24 cellular contexts compared by ENCODE assay signal in the genomic region with DNA sequence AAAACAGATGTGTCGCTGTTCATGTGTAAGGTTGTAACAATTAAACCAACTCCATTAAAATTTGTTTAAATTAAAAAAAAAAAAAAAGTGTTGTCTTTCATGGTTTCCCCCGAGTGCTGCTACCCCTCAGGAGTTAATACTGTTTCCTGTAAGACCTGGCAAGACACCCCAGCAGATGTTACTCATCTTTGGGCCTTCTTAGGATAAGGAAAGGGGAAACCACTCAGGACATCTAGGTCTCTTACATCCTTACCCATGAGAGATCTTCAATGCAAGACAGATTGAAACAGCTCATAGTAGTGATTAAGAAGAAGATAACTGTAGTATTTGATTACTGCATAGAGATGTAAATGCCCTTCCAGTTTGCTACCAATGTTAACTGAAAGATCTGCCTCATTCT. TPM values are rescaled to one million over a fixed set of nuclear protein-coding genes. Genes with fewer than 3 reads are reported as not detected.
DNase-seq lines count a peak whose midpoint lies in the region; ATAC-seq and TF ChIP-seq lines count a peak whose summit lies in the region.
"Had no signal": no experiment of that assay in that cellular context is flagged by ENCODE, and none has a peak within 500 bp of the region (broad histone marks: within the 10 kb centered on the region; RNA-seq: fewer than 3 reads in every experiment).

No MANE protein-coding gene starts in this region.

- no peaks in the 10 kb centered on the region for H4K20me1 ChIP-seq in BLaER1

- H3K27me3 ChIP-seq in A673 (replicated peaks; ENCODE audit: insufficient read depth, low read depth, low read length, poor library complexity) (no peaks in the 10 kb centered on the region), BLaER1 (no peaks in the 10 kb centered on the region)

- H3K4me1 ChIP-seq in A673 (ENCODE audit: insufficient read depth, low read length, poor library complexity, severe bottlenecking) (peaks cover 65% of the 10 kb centered on the region), BLaER1 (peaks cover 42% of the 10 kb centered on the region)

- peak overlapping the region; percentile 40 for H3K4me2 ChIP-seq in BLaER1
- H3K4me2 ChIP-seq: PC-9 had no signal

- H3K27ac ChIP-seq in A673 (ENCODE audit: low read depth, low read length, poor library complexity, severe bottlenecking), result peak overlapping the region; percentile 44
- H3K27ac ChIP-seq in BLaER1, result no peak overlapping the region
- H3K27ac ChIP-seq: PC-9, RWPE1 had no signal

- H3K9ac ChIP-seq in BLaER1, result no peak overlapping the region

- no peak for ATAC-seq in GM19023 (IDR thresholded peaks at IDR 0.05; ENCODE audit: unreplicated experiment)
- ATAC-seq: CD8-positive, alpha-beta T cell had no signal

- peak; percentile 50 for DNase-seq in A673 (ENCODE audit: low spot score)
- DNase-seq in RPMI7951 (ENCODE audit: low read depth), result peak; percentile 27
- peak; percentile 41 for DNase-seq in fibroblast of gingiva (ENCODE audit: low read depth)
- DNase-seq in NCI-H1105 treated with DMSO at 0.1 percent for 48 hours (lab: John Stamatoyannopoulos, UW), result no peak
- no peak for DNase-seq in H4 (ENCODE audit: low spot score)
- DNase-seq in NCI-H2196 treated with DMSO at 0.1 percent for 48 hours (lab: John Stamatoyannopoulos, UW; ENCODE audit: unreplicated experiment), result no peak
- DNase-seq: ACHN; C1 segment of cervical spinal cord; Calu3; CD8-positive, alpha-beta T cell; DMS153; GDM1; H7; KG1; NCI-H1092 treated with DMSO at 0.1 percent for 48 hours; NCI-H146; NCI-H2029; NCI-H226; NCI-H510A treated with DMSO at 0.1 percent for 48 hours; NCI-H748 treated with DMSO at 0.1 percent for 48 hours; PC-9 had no signal

- CTCF ChIA-PET in A673 (lab: Charles Lee), result interaction anchor here (0.6 kb wide), 1 partner anchor 267 kb away, joined by 6 read pairs; no protein-coding TSS in a partner anchor

- H3K36me3 ChIP-seq in A673 (ENCODE audit: insufficient read depth, low read length, poor library complexity, severe bottlenecking), result peaks cover 5% of the 10 kb centered on the region
- peaks cover 61% of the 10 kb centered on the region for H3K36me3 ChIP-seq in BLaER1

- POLR2A ChIA-PET in A673 (lab: Charles Lee; ENCODE audit: low non-redundant PET), result no interaction called here

- intact Hi-C loops in A673 (cut with micrococcal nuclease; ENCODE audit: unreplicated experiment), result loop anchor here (5.0 kb wide), 1 partner anchor 65 kb away; no protein-coding TSS in a partner anchor

- TF ChIP-seq CTCF in A673 (conservative IDR thresholded peaks at IDR 0.05; ENCODE audit: low read depth, low read length), result no peak

- no TSS peak for BruUV-seq in A673 (replicated peaks; lab: Mats Ljungman, UMichigan)

- H3K9me3 ChIP-seq in A673 (ENCODE audit: low read depth, low read length, poor library complexity, severe bottlenecking) (no peaks in the 10 kb centered on the region), BLaER1 (no peaks in the 10 kb centered on the region)

- no peak overlapping the region for H3K4me3 ChIP-seq in A673 (ENCODE audit: low read depth, low read length, poor library complexity, severe bottlenecking)
- no peak overlapping the region for H3K4me3 ChIP-seq in BLaER1
- H3K4me3 ChIP-seq: PC-9 had no signal

RNA-seq across cellular contexts. Expression of a gene that starts 33.5 kb away (rescaled TPM):
- total RNA-seq in A673 (2021), result 83.3 and 92.1 TPM in 2 replicates
- 130 and 137 TPM in 2 replicates for total RNA-seq in RPMI7951 (2014; rRNA removed; shearing (Covaris generic))
- total RNA-seq in H4 (2014; rRNA removed; shearing (Covaris generic)), result 34.1 and 44.8 TPM in 2 replicates

RNA-seq across cellular contexts. Expression of a gene that starts 59.2 kb away (rescaled TPM):
- 14.0 and 14.4 TPM in 2 replicates for total RNA-seq in A673 (2021)
- 18.7 and 24.2 TPM in 2 replicates for total RNA-seq in RPMI7951 (2014; rRNA removed; shearing (Covaris generic))
- total RNA-seq in H4 (2014; rRNA removed; shearing (Covaris generic)), result 88.7 and 93.9 TPM in 2 replicates
- total RNA-seq: Calu3; CD8-positive, alpha-beta T cell had no signal

Comparison
In these comparisons a context has a peak if more than half of its experiments do, and no peak if none do; other contexts are left out.
1. DNase-seq: peak in A673 (single experiment), RPMI7951 (single experiment) and fibroblast of gingiva (single experiment); none in NCI-H1105 treated with DMSO at 0.1 percent for 48 hours (single experiment), H4 (single experiment) and NCI-H2196 treated with DMSO at 0.1 percent for 48 hours (single experiment).